8 cellular contexts compared by ENCODE assay signal in the genomic region with DNA sequence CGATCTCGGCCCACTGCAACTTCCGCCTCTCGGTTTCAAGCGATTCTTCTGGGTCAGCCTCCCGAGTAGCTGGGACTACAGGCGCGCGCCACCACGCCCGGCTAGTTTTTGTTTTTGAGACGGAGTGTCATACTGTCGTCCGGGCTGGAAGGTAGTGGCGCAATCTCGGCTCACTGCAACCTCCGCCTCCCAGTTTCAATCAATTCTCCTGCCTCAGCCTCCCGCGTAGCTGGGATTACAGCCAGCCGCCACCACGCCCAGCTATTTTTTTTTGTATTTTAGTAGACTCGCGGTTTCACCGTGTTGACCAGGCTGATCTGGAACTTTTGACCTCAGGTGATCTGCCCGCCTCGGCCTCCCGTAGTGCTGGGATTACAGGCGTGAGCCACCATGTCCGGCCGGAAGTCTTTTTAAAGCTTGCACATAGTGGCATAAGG. TPM values are rescaled to one million over a fixed set of nuclear protein-coding genes. Genes with fewer than 3 reads are reported as not detected.
DNase-seq lines count a peak whose midpoint lies in the region; ATAC-seq and TF ChIP-seq lines count a peak whose summit lies in the region.

No MANE protein-coding gene starts in this region.

- no peak for DNase-seq in BJ (ENCODE audit: low read depth)
- no peak for DNase-seq in dorsolateral prefrontal cortex
- no peak for DNase-seq in naive thymus-derived CD8-positive, alpha-beta T cell
- no peak for DNase-seq in activated effector memory CD4-positive, alpha-beta T cell treated with Interleukin-2 at 50 U/mL for 16 hours
- no peak for DNase-seq in medulla oblongata (ENCODE audit: extremely low spot score)

- peaks cover 76% of the 10 kb centered on the region for H3K79me2 ChIP-seq in Loucy (ENCODE audit: insufficient read depth, low read length)

- H3K27ac ChIP-seq in dorsolateral prefrontal cortex (peak overlapping the region in 1 of 59 donors; percentile 91), gastroesophageal sphincter (peak overlapping the region in 1 of 4 donors; percentile 96)

- no peak for TF ChIP-seq POLR2A in gastroesophageal sphincter (IDR thresholded peaks at IDR 0.05)

- no peak overlapping the region for H2AFZ ChIP-seq in Loucy (ENCODE audit: low read length)

- no peaks in the 10 kb centered on the region for H3K9me3 Mint-ChIP-seq in naive thymus-derived CD8-positive, alpha-beta T cell

- no peak for TF ChIP-seq EP300 in gastroesophageal sphincter (IDR thresholded peaks at IDR 0.05)

- WGBS in gastroesophageal sphincter (ENCODE audit: low coverage in 1 of 2), 2 donors = 93 to 94% methylated on average over 6 to 24 of the region's 30 CpGs

- H3K4me1 ChIP-seq in Loucy (ENCODE audit: insufficient read depth, low read length, poor library complexity, severe bottlenecking) (peaks cover 85% of the 10 kb centered on the region), gastroesophageal sphincter (peaks cover 11 to 76% (median 30%) of the 10 kb centered on the region in 3 donors)

- POLR2A ChIA-PET in BJ (lab: Charles Lee) = no interaction called here
- POLR2A ChIA-PET in naive thymus-derived CD8-positive, alpha-beta T cell (lab: Charles Lee) = interaction anchor here (1.5 kb wide), 1 partner anchor 160 kb away, joined by 9 read pairs; no protein-coding TSS in a partner anchor

- H3K9me3 ChIP-seq in Loucy (ENCODE audit: insufficient read depth, low read depth, low read length) = no peaks in the 10 kb centered on the region
- no peaks in the 10 kb centered on the region for H3K9me3 ChIP-seq in gastroesophageal sphincter

- H3K36me3 ChIP-seq in BJ (ENCODE audit: control insufficient read depth, insufficient read depth, low read length) = peaks cover 6% of the 10 kb centered on the region
- peaks cover 10% of the 10 kb centered on the region; the same call in 1 of the 2 replicates for H3K36me3 ChIP-seq in Loucy (ENCODE audit: insufficient read depth, low read length)
- H3K36me3 ChIP-seq in gastroesophageal sphincter = peaks cover 0 to 9% of the 10 kb centered on the region in 2 donors

- H3K9me2 ChIP-seq in Loucy (replicated peaks; ENCODE audit: low read depth, low read length) = no peaks in the 10 kb centered on the region

- H3K4me3 ChIP-seq in BJ (ENCODE audit: low read depth, low read length) (peak overlapping the region; percentile 76), Loucy (ENCODE audit: low read length, poor library complexity, severe bottlenecking) (peak overlapping the region; percentile 79), dorsolateral prefrontal cortex (peak overlapping the region; percentile 64 to 99 (median 92)), gastroesophageal sphincter (peak overlapping the region in 1 of 2 donors; percentile 86)

- peaks cover 53% of the 10 kb centered on the region for H4K20me1 ChIP-seq in Loucy (ENCODE audit: insufficient read depth, low read length, poor library complexity, severe bottlenecking)

- H3K36me3 Mint-ChIP-seq in naive thymus-derived CD8-positive, alpha-beta T cell = peaks cover 4 to 28% (median 13%) of the 10 kb centered on the region in 3 donors

- TF ChIP-seq CTCF in BJ (IDR thresholded peaks at IDR 0.05; ENCODE audit: insufficient read depth, low read depth, low read length) = no peak
- TF ChIP-seq CTCF in Loucy (conservative IDR thresholded peaks at IDR 0.05; ENCODE audit: low read length) = no peak
- no peak for TF ChIP-seq CTCF in dorsolateral prefrontal cortex (IDR thresholded peaks at IDR 0.05 in 54 of 56, conservative IDR thresholded peaks at IDR 0.05 in 2 of 56; ENCODE audit: low read depth in 1 of 56, partially characterized antibody in 56 of 56)
- TF ChIP-seq CTCF in gastroesophageal sphincter (IDR thresholded peaks at IDR 0.05) = no peak

- H3K4me2 ChIP-seq in Loucy (ENCODE audit: low read depth, low read length, poor library complexity, severe bottlenecking) = peak overlapping the region; percentile 96

- H3K27ac Mint-ChIP-seq in naive thymus-derived CD8-positive, alpha-beta T cell = peak overlapping the region in 9 of 10 donors; percentile 67 to 98 (median 95)

- no peak for ATAC-seq in naive thymus-derived CD8-positive, alpha-beta T cell
- ATAC-seq in gastroesophageal sphincter = no peak
- ATAC-seq in HG02678 (IDR thresholded peaks at IDR 0.05; ENCODE audit: unreplicated experiment) = no peak

- H3F3A ChIP-seq in Loucy (ENCODE audit: low read depth) = no peaks in the 10 kb centered on the region

- H3K27me3 Mint-ChIP-seq in naive thymus-derived CD8-positive, alpha-beta T cell = no peaks in the 10 kb centered on the region

- CTCF ChIA-PET in BJ (lab: Yijun Ruan, JAX) = interaction anchor here (0.6 kb wide), 1 partner anchor 21 kb away, joined by 3 read pairs; no protein-coding TSS in a partner anchor

- H3K4me3 Mint-ChIP-seq in naive thymus-derived CD8-positive, alpha-beta T cell = peak overlapping the region; percentile 87 to 97 (median 93)

- intact Hi-C loops in dorsolateral prefrontal cortex (cut with DNase I) = loop anchor here in 1 of 2 donors (5.0 to 10.0 kb wide), 2 partner anchors 147 to 345 kb away; no protein-coding TSS in a partner anchor

- H3K4me1 Mint-ChIP-seq in naive thymus-derived CD8-positive, alpha-beta T cell = peaks cover 35 to 73% (median 71%) of the 10 kb centered on the region in 4 donors

- H3K27me3 ChIP-seq in BJ (ENCODE audit: control insufficient read depth, insufficient read depth, low read length) (no peaks in the 10 kb centered on the region), Loucy (ENCODE audit: insufficient read depth, low read length, poor library complexity, severe bottlenecking) (no peaks in the 10 kb centered on the region), dorsolateral prefrontal cortex (no peaks in the 10 kb centered on the region), gastroesophageal sphincter (no peaks in the 10 kb centered on the region)

- peak overlapping the region; percentile 90 for H3K9ac ChIP-seq in Loucy (ENCODE audit: low read depth, low read length, poor library complexity, severe bottlenecking)

RNA-seq across cellular contexts. Expression of gene SMC5, which starts 1.2 kb away (rescaled TPM):
- polyA plus RNA-seq in BJ (2011; rRNA removed) = 7.9 and 15.0 TPM in 2 replicates
- polyA minus RNA-seq in BJ (2011; rRNA and poly(A)+ RNA removed) = 7.2 and 7.8 TPM in 2 replicates
- total RNA-seq in dorsolateral prefrontal cortex (10 to 100 TPM; 12.0 to 37.3 (median 21.9) TPM), gastroesophageal sphincter (10 to 100 TPM; 23.4 to 74.4 (median 39.7) TPM)
- 10 to 100 TPM; 47.0 to 48.3 TPM for total RNA-seq in naive thymus-derived CD8-positive, alpha-beta T cell
- polyA plus RNA-seq in naive thymus-derived CD8-positive, alpha-beta T cell = 10 to 100 TPM; 15.2 to 17.2 (median 16.9) TPM
